16 cellular contexts compared by ENCODE assay signal in the genomic region with DNA sequence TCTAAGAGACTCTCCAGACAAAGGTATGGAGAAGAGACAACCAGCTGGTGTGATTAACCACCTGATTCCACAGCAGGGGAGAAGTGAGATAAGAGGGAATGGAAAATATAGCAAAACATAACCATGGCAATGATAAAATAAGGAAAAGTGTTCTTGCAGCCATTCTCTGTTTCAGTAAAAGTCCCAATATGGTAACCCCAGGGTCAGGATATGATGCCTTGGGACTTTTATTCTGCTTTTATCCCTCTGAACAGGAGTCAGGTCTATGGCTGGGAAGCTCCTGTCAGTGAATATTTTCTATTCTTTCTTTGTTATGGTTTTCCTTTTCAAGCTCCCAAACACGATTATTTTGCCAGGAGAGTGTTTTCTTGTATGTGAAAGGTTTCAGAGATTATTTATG.
A peak's percentile ranks its signal among the peaks of the same experiment; 100 is the strongest.
DNase-seq lines count a peak whose midpoint lies in the region; ATAC-seq lines count a peak whose summit lies in the region.
"Had no signal": no experiment of that assay in that cellular context is flagged by ENCODE, and none has a peak within 500 bp of the region (broad histone marks: within the 10 kb centered on the region; RNA-seq: fewer than 3 reads in every experiment).

No MANE protein-coding gene starts in this region.

- no peak overlapping the region for H3K4me3 Mint-ChIP-seq in activated naive CD8-positive, alpha-beta T cell
- no peak overlapping the region for H3K4me3 Mint-ChIP-seq in activated naive CD8-positive, alpha-beta T cell treated with anti-CD3 and anti-CD28 coated beads for 36 hours
- H3K4me3 Mint-ChIP-seq in activated naive CD8-positive, alpha-beta T cell treated with anti-CD3 and anti-CD28 coated beads, Interleukin-2, amount 50 U/mL, for 24 hours = no peak overlapping the region
- peak overlapping the region in 2 of 10 donors; percentile 23 to 77 for H3K4me3 Mint-ChIP-seq in naive thymus-derived CD4-positive, alpha-beta T cell

- intact Hi-C loops in naive thymus-derived CD4-positive, alpha-beta T cell (cut with micrococcal nuclease) = loop anchor here in 1 of 2 donors (5.0 to 10.0 kb wide), 4 partner anchors 82 to 1177 kb away; a partner anchor contains a TSS

- peaks cover 16 to 49% of the 10 kb centered on the region in 2 donors for H3K4me1 ChIP-seq in naive thymus-derived CD4-positive, alpha-beta T cell (ENCODE audit: control insufficient read depth in 2 of 2, insufficient read depth in 2 of 2, low read length in 2 of 2)

- DNase-seq in activated naive CD8-positive, alpha-beta T cell treated with anti-CD3 and anti-CD28 coated beads for 36 hours = no peak
- DNase-seq in activated naive CD8-positive, alpha-beta T cell treated with anti-CD3 and anti-CD28 coated beads, Interleukin-2, amount 50 U/mL, for 24 hours = no peak
- no peak for DNase-seq in naive thymus-derived CD4-positive, alpha-beta T cell
- DNase-seq in mesenteric fat pad (ENCODE audit: low spot score) (no peak), RPMI8226 (no peak), medulla oblongata (ENCODE audit: extremely low spot score) (no peak)
- DNase-seq in stimulated activated naive CD4-positive, alpha-beta T cell (lab: John Stamatoyannopoulos, UW) = no peak
- DNase-seq: 8988T, AML-193, COR-L47, DND-41, GDM1 had no signal

- H3K9me3 ChIP-seq in naive thymus-derived CD4-positive, alpha-beta T cell (ENCODE audit: control insufficient read depth in 2 of 3, low read length in 3 of 3) = no peaks in the 10 kb centered on the region
- H3K9me3 ChIP-seq: BLaER1, HAP-1 had no signal

- H3K27me3 Mint-ChIP-seq in activated naive CD8-positive, alpha-beta T cell = no peaks in the 10 kb centered on the region
- H3K27me3 Mint-ChIP-seq in activated naive CD8-positive, alpha-beta T cell treated with anti-CD3 and anti-CD28 coated beads for 36 hours = no peaks in the 10 kb centered on the region
- no peaks in the 10 kb centered on the region for H3K27me3 Mint-ChIP-seq in activated naive CD8-positive, alpha-beta T cell treated with anti-CD3 and anti-CD28 coated beads, Interleukin-2, amount 50 U/mL, for 24 hours
- H3K27me3 Mint-ChIP-seq in naive thymus-derived CD4-positive, alpha-beta T cell = no peaks in the 10 kb centered on the region

- H3K27ac Mint-ChIP-seq in activated naive CD8-positive, alpha-beta T cell = peak overlapping the region; percentile 78
- no peak overlapping the region for H3K27ac Mint-ChIP-seq in activated naive CD8-positive, alpha-beta T cell treated with anti-CD3 and anti-CD28 coated beads for 36 hours
- H3K27ac Mint-ChIP-seq in activated naive CD8-positive, alpha-beta T cell treated with anti-CD3 and anti-CD28 coated beads, Interleukin-2, amount 50 U/mL, for 24 hours = peak overlapping the region; percentile 40
- H3K27ac Mint-ChIP-seq in naive thymus-derived CD4-positive, alpha-beta T cell = peak overlapping the region in 8 of 9 donors; percentile 89 to 100 (median 94)

- H3K27me3 ChIP-seq in naive thymus-derived CD4-positive, alpha-beta T cell (ENCODE audit: control insufficient read depth in 2 of 2, insufficient read depth in 2 of 2, low read length in 2 of 2) = no peaks in the 10 kb centered on the region
- H3K27me3 ChIP-seq: BLaER1 had no signal

- CTCF ChIA-PET in naive thymus-derived CD4-positive, alpha-beta T cell (lab: Charles Lee) = no interaction called here

- H3K36me3 ChIP-seq in naive thymus-derived CD4-positive, alpha-beta T cell (ENCODE audit: control insufficient read depth in 2 of 3, insufficient read depth in 3 of 3, low read length in 3 of 3) = no peaks in the 10 kb centered on the region
- H3K36me3 ChIP-seq: BLaER1, HAP-1 had no signal

- H3K36me3 Mint-ChIP-seq in activated naive CD8-positive, alpha-beta T cell = no peaks in the 10 kb centered on the region
- H3K36me3 Mint-ChIP-seq in activated naive CD8-positive, alpha-beta T cell treated with anti-CD3 and anti-CD28 coated beads for 36 hours = no peaks in the 10 kb centered on the region
- no peaks in the 10 kb centered on the region for H3K36me3 Mint-ChIP-seq in activated naive CD8-positive, alpha-beta T cell treated with anti-CD3 and anti-CD28 coated beads, Interleukin-2, amount 50 U/mL, for 24 hours (ENCODE audit: low read depth)
- H3K36me3 Mint-ChIP-seq in naive thymus-derived CD4-positive, alpha-beta T cell = peaks cover 0 to 7% (median 0%) of the 10 kb centered on the region in 5 donors

- H3K27ac ChIP-seq in naive thymus-derived CD4-positive, alpha-beta T cell (ENCODE audit: low read depth, low read length) = peak overlapping the region; percentile 63
- H3K27ac ChIP-seq: BLaER1 had no signal

- peaks cover 52% of the 10 kb centered on the region for H3K4me1 Mint-ChIP-seq in activated naive CD8-positive, alpha-beta T cell (ENCODE audit: low read depth)
- peaks cover 38% of the 10 kb centered on the region for H3K4me1 Mint-ChIP-seq in activated naive CD8-positive, alpha-beta T cell treated with anti-CD3 and anti-CD28 coated beads for 36 hours
- peaks cover 34% of the 10 kb centered on the region for H3K4me1 Mint-ChIP-seq in activated naive CD8-positive, alpha-beta T cell treated with anti-CD3 and anti-CD28 coated beads, Interleukin-2, amount 50 U/mL, for 24 hours
- H3K4me1 Mint-ChIP-seq in naive thymus-derived CD4-positive, alpha-beta T cell = peaks cover 23 to 95% (median 91%) of the 10 kb centered on the region in 7 donors

- no peak overlapping the region for H3K4me3 ChIP-seq in naive thymus-derived CD4-positive, alpha-beta T cell (ENCODE audit: low read length)
- H3K4me3 ChIP-seq: BLaER1, HAP-1 had no signal

- H3K9me3 Mint-ChIP-seq in activated naive CD8-positive, alpha-beta T cell (ENCODE audit: low read depth) = no peaks in the 10 kb centered on the region
- H3K9me3 Mint-ChIP-seq in activated naive CD8-positive, alpha-beta T cell treated with anti-CD3 and anti-CD28 coated beads for 36 hours = no peaks in the 10 kb centered on the region
- no peaks in the 10 kb centered on the region for H3K9me3 Mint-ChIP-seq in activated naive CD8-positive, alpha-beta T cell treated with anti-CD3 and anti-CD28 coated beads, Interleukin-2, amount 50 U/mL, for 24 hours
- H3K9me3 Mint-ChIP-seq in naive thymus-derived CD4-positive, alpha-beta T cell = peaks cover 0 to 3% (median 0%) of the 10 kb centered on the region in 11 donors

- no peak for ATAC-seq in activated naive CD8-positive, alpha-beta T cell treated with anti-CD3 and anti-CD28 coated beads, Interleukin-2, amount 50 U/mL, for 24 hours
- no peak for ATAC-seq in naive thymus-derived CD4-positive, alpha-beta T cell
- ATAC-seq: HepG2 had no signal

- POLR2A ChIA-PET in naive thymus-derived CD4-positive, alpha-beta T cell (lab: Charles Lee) = interaction anchor here (1.1 kb wide), 1 partner anchor 9 kb away, joined by 3 read pairs; no protein-coding TSS in a partner anchor
